In genomic region chr5:50968296-50969206, GRCh38 we compare ENCODE assay signal across 8 cellular contexts.
DNase-seq lines count a peak whose midpoint lies in the region; ATAC-seq, FAIRE-seq and TF ChIP-seq lines count a peak whose summit lies in the region.

No MANE protein-coding gene starts in this region.

- CTCF ChIA-PET in A549 (lab: Yijun Ruan, JAX), result interaction anchor here (3.1 kb wide), 1 partner anchor 10 kb away, joined by 20 read pairs; no protein-coding TSS in a partner anchor

- H3K27me3 Mint-ChIP-seq in naive thymus-derived CD8-positive, alpha-beta T cell, result peaks cover 50 to 81% (median 71%) of the 10 kb centered on the region in 5 donors

- peak overlapping the region in 9 of 10 donors; percentile 21 to 76 (median 72) for H3K4me3 Mint-ChIP-seq in naive thymus-derived CD8-positive, alpha-beta T cell

- no peak for TF ChIP-seq RAD21 in A549 (conservative IDR thresholded peaks at IDR 0.05 in 1 of 2, IDR thresholded peaks at IDR 0.05 in 1 of 2)

- no peak overlapping the region; the same call in 2 of the 3 replicates for H3K4me3 ChIP-seq in A549
- H3K4me3 ChIP-seq in HUES48 (ENCODE audit: low read depth, low read length), result peak overlapping the region; percentile 66
- H3K4me3 ChIP-seq in colonic mucosa, result peak overlapping the region; percentile 24

- no peak overlapping the region for H3K27ac ChIP-seq in A549
- no peak overlapping the region for H3K27ac ChIP-seq in HUES48 (ENCODE audit: low read depth, low read length)
- peak overlapping the region; percentile 37 for H3K27ac ChIP-seq in colonic mucosa

- DNase-seq in A549 (ENCODE audit: low read depth in 1 of 2, low spot score in 1 of 2), result no peak
- no peak for DNase-seq in colonic mucosa
- DNase-seq in naive thymus-derived CD8-positive, alpha-beta T cell, result no peak
- no peak for DNase-seq in SKM-1 treated with dmso at 0.1 percent for 144 hours (lab: John Stamatoyannopoulos, UW; ENCODE audit: unreplicated experiment)
- DNase-seq in NCI-H82 (lab: John Stamatoyannopoulos, UW), result no peak

- ATAC-seq in A549 (no peak), HG03039 (IDR thresholded peaks at IDR 0.05; ENCODE audit: unreplicated experiment) (no peak), HG03175 (IDR thresholded peaks at IDR 0.05; ENCODE audit: unreplicated experiment) (no peak)
- ATAC-seq in naive thymus-derived CD8-positive, alpha-beta T cell, result no peak

- TF ChIP-seq CTCF in A549 (IDR thresholded peaks at IDR 0.05) (no peak), colonic mucosa (IDR thresholded peaks at IDR 0.05) (no peak)

- 32% methylated on average over 28 of the region's 28 CpGs for WGBS in A549 (ENCODE audit: missing lambda C conversion rate)

- H3K4me2 ChIP-seq in A549, result peak overlapping the region; percentile 56

- intact Hi-C loops in colonic mucosa (cut with DNase I), result loop anchor here (5.0 to 10.0 kb wide), 2 partner anchors 409 to 1686 kb away; no protein-coding TSS in a partner anchor

- H3K27ac Mint-ChIP-seq in naive thymus-derived CD8-positive, alpha-beta T cell, result no peak overlapping the region

- POLR2A ChIA-PET in A549 (lab: Yijun Ruan, JAX), result no interaction called here
- POLR2A ChIA-PET in naive thymus-derived CD8-positive, alpha-beta T cell (lab: Charles Lee), result no interaction called here

- H3K9me3 ChIP-seq in A549 (no peaks in the 10 kb centered on the region; the same call in 2 of the 3 replicates), HUES48 (ENCODE audit: control insufficient read depth, insufficient read depth, low read length) (no peaks in the 10 kb centered on the region), colonic mucosa (no peaks in the 10 kb centered on the region)

- no peak for FAIRE-seq in A549 (lab: Jason Lieb, UNC)

- H3K36me3 Mint-ChIP-seq in naive thymus-derived CD8-positive, alpha-beta T cell, result peaks cover 3 to 13% (median 6%) of the 10 kb centered on the region in 3 donors

- H3K36me3 ChIP-seq in HUES48 (ENCODE audit: control insufficient read depth, insufficient read depth, low read length) (no peaks in the 10 kb centered on the region), colonic mucosa (no peaks in the 10 kb centered on the region)

- peaks cover 82% of the 10 kb centered on the region for H3K27me3 ChIP-seq in HUES48 (ENCODE audit: control insufficient read depth, insufficient read depth, low read length)
- H3K27me3 ChIP-seq in colonic mucosa, result peaks cover 56% of the 10 kb centered on the region

- H3K9me3 Mint-ChIP-seq in naive thymus-derived CD8-positive, alpha-beta T cell, result peaks cover 0 to 14% (median 0%) of the 10 kb centered on the region in 9 donors

- TF ChIP-seq EP300 in A549 (IDR thresholded peaks at IDR 0.05), result no peak

- TF ChIP-seq POLR2A in A549 (IDR thresholded peaks at IDR 0.05; ENCODE audit: low read length), result no peak

- H3K4me1 Mint-ChIP-seq in naive thymus-derived CD8-positive, alpha-beta T cell, result peaks cover 17 to 61% (median 51%) of the 10 kb centered on the region in 4 donors

- H3K9ac ChIP-seq in HUES48 (ENCODE audit: low read depth, low read length), result no peak overlapping the region
- no peak overlapping the region for H3K9ac ChIP-seq in colonic mucosa (ENCODE audit: low read depth in 2 of 2, low read length in 2 of 2)

- H3K4me1 ChIP-seq in A549 (no peaks in the 10 kb centered on the region), HUES48 (ENCODE audit: control insufficient read depth, insufficient read depth, low read length) (peaks cover 47% of the 10 kb centered on the region), colonic mucosa (no peaks in the 10 kb centered on the region)

TF ChIP-seq in A549, 52 proteins besides CTCF, POLR2A, EP300 and RAD21:
- TF ChIP-seq RNF2 (IDR thresholded peaks at IDR 0.05; ENCODE audit: borderline replicate concordance, low read depth), result no peak
- TF ChIP-seq NR3C1 (IDR thresholded peaks at IDR 0.05), result no peak
- no peak for TF ChIP-seq NFE2L2 (conservative IDR thresholded peaks at IDR 0.05; ENCODE audit: low read length)
- TF ChIP-seq FOSB (CRISPR knock-in tag; IDR thresholded peaks at IDR 0.05), result no peak
- TF ChIP-seq ATOH8 (CRISPR knock-in tag; IDR thresholded peaks at IDR 0.05; ENCODE audit: low read depth), result no peak
- no peak for TF ChIP-seq BHLHE40 (IDR thresholded peaks at IDR 0.05; ENCODE audit: low read depth, low read length)
- TF ChIP-seq JUN (IDR thresholded peaks at IDR 0.05), result no peak
- TF ChIP-seq MAFK (IDR thresholded peaks at IDR 0.05; ENCODE audit: partially characterized antibody), result no peak
- TF ChIP-seq CBX8 (IDR thresholded peaks at IDR 0.05), result no peak
- TF ChIP-seq SREBF2 (IDR thresholded peaks at IDR 0.05), result no peak
- TF ChIP-seq KDM1A (IDR thresholded peaks at IDR 0.05; ENCODE audit: low read depth), result no peak
TF ChIP-seq in A549: peak in this region for 0.
